In genomic region chr1:40530735-40531380, GRCh38 we compare ENCODE assay signal across 8 cellular contexts. TPM values are rescaled to one million over a fixed set of nuclear protein-coding genes. Genes with fewer than 3 reads are reported as not detected.
A peak's percentile ranks its signal among the peaks of the same experiment; 100 is the strongest.
DNase-seq lines count a peak whose midpoint lies in the region; ATAC-seq and TF ChIP-seq lines count a peak whose summit lies in the region.

No MANE protein-coding gene starts in this region.

- TF ChIP-seq CTCF in Peyer's patch (IDR thresholded peaks at IDR 0.05) (no peak), neural crest cell (conservative IDR thresholded peaks at IDR 0.05) (no peak)

- H3K9me3 ChIP-seq in Peyer's patch = no peaks in the 10 kb centered on the region

- H3K9me3 Mint-ChIP-seq in neural crest cell = peaks cover 14% of the 10 kb centered on the region

- peaks cover 0 to 15% (median 4%) of the 10 kb centered on the region in 4 donors for H3K4me1 ChIP-seq in Peyer's patch

- ATAC-seq in GM18907 (IDR thresholded peaks at IDR 0.05; ENCODE audit: unreplicated experiment) = peak; percentile 12
- ATAC-seq in GM21737 (IDR thresholded peaks at IDR 0.05; ENCODE audit: unreplicated experiment) = no peak
- no peak for ATAC-seq in GM19452 (IDR thresholded peaks at IDR 0.05; ENCODE audit: unreplicated experiment)

- TF ChIP-seq POLR2A in Peyer's patch (IDR thresholded peaks at IDR 0.05) = no peak

- H3K36me3 Mint-ChIP-seq in neural crest cell (ENCODE audit: low read depth) = peaks cover 21% of the 10 kb centered on the region

- peak overlapping the region; percentile 46 to 73 (median 64) for H3K4me3 ChIP-seq in Peyer's patch

- peaks cover 14% of the 10 kb centered on the region for H3K27me3 Mint-ChIP-seq in neural crest cell (ENCODE audit: low read depth)

- H3K36me3 ChIP-seq in Peyer's patch = no peaks in the 10 kb centered on the region

- DNase-seq in AG08395 (ENCODE audit: low spot score) (peak; percentile 6), Peyer's patch (no peak), epithelial cell of prostate (ENCODE audit: low read depth, low spot score) (no peak), neural crest cell (ENCODE audit: low read depth, low spot score) (no peak), A172 (ENCODE audit: low spot score) (no peak)

- peak overlapping the region; percentile 76 for H3K27ac Mint-ChIP-seq in neural crest cell (ENCODE audit: unreplicated experiment)

- H3K4me1 Mint-ChIP-seq in neural crest cell = peaks cover 24% of the 10 kb centered on the region

- H3K4me3 Mint-ChIP-seq in neural crest cell = peak overlapping the region; percentile 97

- H3K27ac ChIP-seq in Peyer's patch = peak overlapping the region; percentile 63 to 82 (median 78)
- H3K27ac ChIP-seq in epithelial cell of prostate = peak overlapping the region; percentile 83

- H3K27me3 ChIP-seq in Peyer's patch = no peaks in the 10 kb centered on the region

RNA-seq across cellular contexts. Expression of gene ZNF684, which starts 0.6 kb away (rescaled TPM):
- 10 to 100 TPM in 1 of 4 donors, 1 to 10 TPM in 3; 2.3 to 46.2 (median 4.4) TPM for total RNA-seq in Peyer's patch
- total RNA-seq in neural crest cell = 6.4 and 7.9 TPM in 2 replicates
- total RNA-seq in A172 (2014; rRNA removed; shearing (Covaris generic)) = 5.0 TPM in 2 replicates

RNA-seq across cellular contexts. Expression of gene EXO5, which starts 22.3 kb away (rescaled TPM):
- total RNA-seq in Peyer's patch = 10 to 100 TPM in 1 of 4 donors, 1 to 10 TPM in 3; 6.3 to 10.7 (median 8.1) TPM
- total RNA-seq in neural crest cell = 15.5 and 19.7 TPM in 2 replicates
- total RNA-seq in A172 (2014; rRNA removed; shearing (Covaris generic)) = 2.2 and 3.5 TPM in 2 replicates

RNA-seq across cellular contexts. Expression of gene ZFP69, which starts 53.8 kb away (rescaled TPM):
- total RNA-seq in Peyer's patch = 1 to 10 TPM; 1.2 to 8.3 (median 2.7) TPM
- 6.9 and 8.0 TPM in 2 replicates for total RNA-seq in neural crest cell
- total RNA-seq in A172 (2014; rRNA removed; shearing (Covaris generic)) = not detected in 2 replicates
